ENCODE assay signal across 23 cellular contexts in the genomic region with DNA sequence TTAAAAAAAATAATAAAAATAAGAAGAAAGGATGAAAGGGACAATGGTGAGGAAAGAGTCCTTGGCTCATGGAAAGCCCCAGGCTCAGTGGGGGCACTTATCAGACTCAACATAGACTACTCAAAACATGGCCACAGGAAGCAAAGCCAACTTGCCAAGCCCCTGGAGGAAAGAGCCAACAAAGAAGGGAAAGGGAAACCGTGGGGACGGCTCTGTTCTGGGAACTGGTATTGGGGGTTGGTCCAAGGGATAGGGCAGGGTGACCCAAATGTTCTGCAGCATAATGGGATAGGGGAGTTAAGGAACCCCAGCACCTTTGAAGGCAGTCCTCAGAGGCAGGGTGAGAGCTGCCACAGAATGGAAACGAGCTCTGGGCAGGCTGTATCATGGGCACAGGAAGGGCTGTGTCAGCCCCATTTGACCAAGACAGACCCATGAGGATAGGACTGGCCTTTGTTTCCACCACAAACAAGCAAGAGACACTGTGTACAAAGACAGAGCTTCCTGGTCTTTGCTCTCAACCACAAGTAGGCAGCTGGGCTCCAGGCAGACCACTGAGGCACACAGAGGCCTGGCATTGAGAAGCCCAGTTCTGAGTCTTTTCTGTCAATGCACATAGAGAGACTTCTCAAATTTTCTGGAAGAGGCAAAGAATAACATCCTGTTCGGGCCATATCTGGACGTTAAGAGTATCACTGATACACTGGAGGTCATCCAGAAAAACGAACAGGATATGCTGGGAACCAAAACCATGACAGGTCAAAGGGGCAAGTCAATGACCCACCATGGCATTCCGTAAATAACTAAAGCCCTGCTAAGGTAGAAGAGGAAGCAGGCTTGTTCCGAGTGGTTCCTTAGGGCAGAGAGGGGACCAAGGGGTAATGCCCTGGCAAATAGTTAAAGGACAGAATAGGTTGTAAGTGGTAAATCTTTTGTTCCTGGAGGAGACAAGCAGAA. TPM values are rescaled to one million over a fixed set of nuclear protein-coding genes. Genes with fewer than 3 reads are reported as not detected.
DNase-seq lines count a peak whose midpoint lies in the region; ATAC-seq and TF ChIP-seq lines count a peak whose summit lies in the region.
"Had no signal": no experiment of that assay in that cellular context is flagged by ENCODE, and none has a peak within 500 bp of the region (broad histone marks: within the 10 kb centered on the region; RNA-seq: fewer than 3 reads in every experiment).

No MANE protein-coding gene starts in this region.

- H3K4me1 Mint-ChIP-seq in activated CD4-positive, alpha-beta memory T cell treated with anti-CD3 and anti-CD28 coated beads, Interleukin-2, amount 10 ng/mL, durations not matched to agents 7 days and 5 days, result no peaks in the 10 kb centered on the region
- H3K4me1 Mint-ChIP-seq: activated naive CD4-positive, alpha-beta T cell treated with anti-CD3 and anti-CD28 coated beads, Interleukin-2, amount 50 U/mL, for 24 hours had no signal

- WGBS in right lobe of liver (ENCODE audit: insufficient coverage, low coverage, low lambda C conversion rate, missing lambda C conversion rate), result 43% methylated on average over 7 of the region's 8 CpGs
- 81% methylated on average over 8 of the region's 8 CpGs for WGBS in sigmoid colon, 2 donors
- 71% methylated on average over 8 of the region's 8 CpGs for WGBS in esophagus muscularis mucosa

- H3K27ac ChIP-seq in caudate nucleus (ENCODE audit: low read depth, low read length) (peak overlapping the region; percentile 63), right lobe of liver (peak overlapping the region; percentile 69 to 88 (median 74)), sigmoid colon (no peak overlapping the region), colonic mucosa (no peak overlapping the region), esophagus muscularis mucosa (replicated peaks in 1 of 4) (peak overlapping the region in 1 of 4 donors; percentile 13)
- H3K27ac ChIP-seq: ascending aorta, thoracic aorta, uterus had no signal

- H3K27me3 ChIP-seq in right lobe of liver (no peaks in the 10 kb centered on the region), sigmoid colon (peaks cover 0 to 3% (median 0%) of the 10 kb centered on the region in 3 donors), colonic mucosa (no peaks in the 10 kb centered on the region), esophagus muscularis mucosa (no peaks in the 10 kb centered on the region)
- H3K27me3 ChIP-seq: ascending aorta, SJCRH30, uterus had no signal

- no peak overlapping the region for H3K27ac Mint-ChIP-seq in activated CD4-positive, alpha-beta memory T cell treated with anti-CD3 and anti-CD28 coated beads, Interleukin-2, amount 10 ng/mL, durations not matched to agents 7 days and 5 days
- H3K27ac Mint-ChIP-seq: activated CD4-positive, alpha-beta T cell treated with anti-CD3 and anti-CD28 coated beads, Interleukin-2, amount 10 ng/mL, durations not matched to agents 24 days and 14 days; activated naive CD4-positive, alpha-beta T cell treated with anti-CD3 and anti-CD28 coated beads, Interleukin-2, amount 50 U/mL, for 24 hours; CD4-positive, alpha-beta T cell; memory B cell had no signal

- no peak overlapping the region for H3K4me3 ChIP-seq in right lobe of liver
- H3K4me3 ChIP-seq in sigmoid colon, result no peak overlapping the region
- no peak overlapping the region for H3K4me3 ChIP-seq in colonic mucosa
- no peak overlapping the region for H3K4me3 ChIP-seq in esophagus muscularis mucosa
- H3K4me3 ChIP-seq: ascending aorta, SJCRH30, thoracic aorta, uterus had no signal

- POLR2A ChIA-PET in activated CD4-positive, alpha-beta memory T cell treated with anti-CD3 and anti-CD28 coated beads, Interleukin-2, amount 10 ng/mL, durations not matched to agents 7 days and 5 days (lab: Charles Lee), result no interaction called here

- H3K4me3 Mint-ChIP-seq in activated CD4-positive, alpha-beta memory T cell treated with anti-CD3 and anti-CD28 coated beads, Interleukin-2, amount 10 ng/mL, durations not matched to agents 7 days and 5 days, result no peak overlapping the region
- H3K4me3 Mint-ChIP-seq: activated CD4-positive, alpha-beta T cell treated with anti-CD3 and anti-CD28 coated beads, Interleukin-2, amount 10 ng/mL, durations not matched to agents 24 days and 14 days; activated naive CD4-positive, alpha-beta T cell treated with anti-CD3 and anti-CD28 coated beads, Interleukin-2, amount 50 U/mL, for 24 hours; CD4-positive, alpha-beta T cell; HFFc6; memory B cell had no signal

- TF ChIP-seq CTCF in right lobe of liver (IDR thresholded peaks at IDR 0.05) (no peak), sigmoid colon (IDR thresholded peaks at IDR 0.05) (no peak), colonic mucosa (IDR thresholded peaks at IDR 0.05) (no peak), esophagus muscularis mucosa (IDR thresholded peaks at IDR 0.05) (no peak)

- no peaks in the 10 kb centered on the region for H3K9me3 ChIP-seq in right lobe of liver
- no peaks in the 10 kb centered on the region for H3K9me3 ChIP-seq in sigmoid colon
- H3K9me3 ChIP-seq in colonic mucosa, result no peaks in the 10 kb centered on the region
- H3K9me3 ChIP-seq in esophagus muscularis mucosa, result no peaks in the 10 kb centered on the region
- H3K9me3 ChIP-seq: ascending aorta, SJCRH30, thoracic aorta, uterus had no signal

- H3K27me3 Mint-ChIP-seq in activated CD4-positive, alpha-beta memory T cell treated with anti-CD3 and anti-CD28 coated beads, Interleukin-2, amount 10 ng/mL, durations not matched to agents 7 days and 5 days, result no peaks in the 10 kb centered on the region
- H3K27me3 Mint-ChIP-seq: activated CD4-positive, alpha-beta T cell treated with anti-CD3 and anti-CD28 coated beads, Interleukin-2, amount 10 ng/mL, durations not matched to agents 24 days and 14 days; activated naive CD4-positive, alpha-beta T cell treated with anti-CD3 and anti-CD28 coated beads, Interleukin-2, amount 50 U/mL, for 24 hours; CD4-positive, alpha-beta T cell; memory B cell had no signal

- intact Hi-C loops in right lobe of liver (cut with DNase I), result no loop called here
- intact Hi-C loops in sigmoid colon (cut with DNase I), result no loop called here
- intact Hi-C loops in colonic mucosa (cut with DNase I), result no loop called here
- intact Hi-C loops in esophagus muscularis mucosa (cut with DNase I), result no loop called here

- H3K9ac ChIP-seq in colonic mucosa (ENCODE audit: low read depth in 2 of 2, low read length in 2 of 2), result no peak overlapping the region

- H3K36me3 ChIP-seq in right lobe of liver, result peaks cover 0 to 11% (median 9%) of the 10 kb centered on the region in 4 donors
- H3K36me3 ChIP-seq in sigmoid colon, result peaks cover 25 to 47% (median 35%) of the 10 kb centered on the region in 4 donors
- H3K36me3 ChIP-seq in colonic mucosa, result peaks cover 9% of the 10 kb centered on the region
- H3K36me3 ChIP-seq in esophagus muscularis mucosa, result peaks cover 35 to 54% (median 46%) of the 10 kb centered on the region in 4 donors
- H3K36me3 ChIP-seq: uterus had no signal

- H3K9me3 Mint-ChIP-seq in activated CD4-positive, alpha-beta memory T cell treated with anti-CD3 and anti-CD28 coated beads, Interleukin-2, amount 10 ng/mL, durations not matched to agents 7 days and 5 days, result no peaks in the 10 kb centered on the region
- H3K9me3 Mint-ChIP-seq: activated CD4-positive, alpha-beta T cell treated with anti-CD3 and anti-CD28 coated beads, Interleukin-2, amount 10 ng/mL, durations not matched to agents 24 days and 14 days; activated naive CD4-positive, alpha-beta T cell treated with anti-CD3 and anti-CD28 coated beads, Interleukin-2, amount 50 U/mL, for 24 hours; CD4-positive, alpha-beta T cell; HFFc6; memory B cell had no signal

- TF ChIP-seq POLR2A in right lobe of liver (IDR thresholded peaks at IDR 0.05) (no peak), sigmoid colon (IDR thresholded peaks at IDR 0.05) (no peak), esophagus muscularis mucosa (IDR thresholded peaks at IDR 0.05; ENCODE audit: low read depth) (no peak)

- CTCF ChIA-PET in activated CD4-positive, alpha-beta memory T cell treated with anti-CD3 and anti-CD28 coated beads, Interleukin-2, amount 10 ng/mL, durations not matched to agents 7 days and 5 days (lab: Charles Lee), result interaction anchor here (15.2 kb wide), 1 partner anchor 62 kb away, joined by 248 read pairs; no protein-coding TSS in a partner anchor

- DNase-seq in Ammon's horn (ENCODE audit: low spot score) (peak; percentile 48), caudate nucleus (lab: John Stamatoyannopoulos, UW) (peak in 1 of 61 donors; percentile 49), right lobe of liver (no peak), sigmoid colon (peak; percentile 54), colonic mucosa (no peak), esophagus muscularis mucosa (ENCODE audit: extremely low spot score) (no peak)
- no peak for DNase-seq in activated CD4-positive, alpha-beta memory T cell treated with anti-CD3 and anti-CD28 coated beads, Interleukin-2, amount 10 ng/mL, durations not matched to agents 7 days and 5 days
- DNase-seq: activated CD4-positive, alpha-beta T cell treated with anti-CD3 and anti-CD28 coated beads, Interleukin-2, amount 10 ng/mL, durations not matched to agents 24 days and 14 days; AML-193; CD4-positive, alpha-beta T cell; GOT3; HFFc6; NCI-H446 treated with DMSO at 0.1 percent for 48 hours; NCI-H774; SJCRH30; stimulated activated naive CD4-positive, alpha-beta T cell; T1000; uterus had no signal

- ATAC-seq in right lobe of liver, result peak; percentile 80 to 82 (median 80)
- no peak for ATAC-seq in GM21528 (IDR thresholded peaks at IDR 0.05; ENCODE audit: low FRiP score, unreplicated experiment)

- H3K4me1 ChIP-seq in right lobe of liver (peaks cover 0 to 57% (median 26%) of the 10 kb centered on the region in 4 donors), sigmoid colon (no peaks in the 10 kb centered on the region), colonic mucosa (no peaks in the 10 kb centered on the region), esophagus muscularis mucosa (peaks cover 0 to 11% (median 1%) of the 10 kb centered on the region in 4 donors)
- H3K4me1 ChIP-seq: ascending aorta, uterus had no signal

- H3K36me3 Mint-ChIP-seq in activated CD4-positive, alpha-beta memory T cell treated with anti-CD3 and anti-CD28 coated beads, Interleukin-2, amount 10 ng/mL, durations not matched to agents 7 days and 5 days (ENCODE audit: low read depth), result peaks cover 25% of the 10 kb centered on the region

- TF ChIP-seq EP300 in sigmoid colon (IDR thresholded peaks at IDR 0.05) (no peak), esophagus muscularis mucosa (IDR thresholded peaks at IDR 0.05) (no peak)

RNA-seq across cellular contexts. Expression of gene SEMA7A, which starts 10.6 kb away (rescaled TPM):
- total RNA-seq in right lobe of liver (1 to 10 TPM in 3 of 6 experiments, under 1 TPM in 3; 0.42 to 2.4 (median 1.1) TPM), sigmoid colon (1 to 10 TPM in 2 of 4 donors, under 1 TPM in 2; 0.28 to 3.5 (median 0.86) TPM), colonic mucosa (1 to 10 TPM; 1.8 to 2.0 TPM), esophagus muscularis mucosa (1 to 10 TPM; 1.2 to 4.1 (median 2.7) TPM)
- polyA plus RNA-seq in sigmoid colon, result 1 to 10 TPM in 2 of 3 donors, not detected in 1; 1.4 to 9.8 TPM
- 1 to 10 TPM; 3.8 to 4.3 TPM for total RNA-seq in activated CD4-positive, alpha-beta memory T cell treated with anti-CD3 and anti-CD28 coated beads, Interleukin-2, amount 10 ng/mL, durations not matched to agents 7 days and 5 days

RNA-seq across cellular contexts. Expression of gene UBL7, which starts 16.6 kb away (rescaled TPM):
- total RNA-seq in right lobe of liver, result 10 to 100 TPM; 14.8 to 38.0 (median 17.3) TPM
- 10 to 100 TPM; 48.5 to 85.5 (median 57.7) TPM for total RNA-seq in sigmoid colon
- polyA plus RNA-seq in sigmoid colon, result 10 to 100 TPM; 32.4 to 34.4 (median 34.0) TPM
- 10 to 100 TPM; 32.2 to 43.8 TPM for total RNA-seq in colonic mucosa
- 10 to 100 TPM; 52.7 to 69.7 (median 60.5) TPM for total RNA-seq in esophagus muscularis mucosa
- total RNA-seq in activated CD4-positive, alpha-beta memory T cell treated with anti-CD3 and anti-CD28 coated beads, Interleukin-2, amount 10 ng/mL, durations not matched to agents 7 days and 5 days, result 10 to 100 TPM; 54.7 to 61.3 TPM

Comparison
In these comparisons a context has a peak if more than half of its experiments do, and no peak if none do; other contexts are left out.
1. DNase-seq: peak in Ammon's horn (single experiment) and sigmoid colon (single experiment); none in right lobe of liver (0 of 3), colonic mucosa (single experiment), esophagus muscularis mucosa (single experiment) and activated CD4-positive, alpha-beta memory T cell treated with anti-CD3 and anti-CD28 coated beads, Interleukin-2, amount 10 ng/mL, durations not matched to agents 7 days and 5 days (single experiment).
2. H3K27ac ChIP-seq: peak in caudate nucleus (single experiment) and right lobe of liver (3 of 3); none in sigmoid colon (0 of 4) and colonic mucosa (single experiment).